Comparison of ENCODE assay signal across 8 cellular contexts in the genomic region with DNA sequence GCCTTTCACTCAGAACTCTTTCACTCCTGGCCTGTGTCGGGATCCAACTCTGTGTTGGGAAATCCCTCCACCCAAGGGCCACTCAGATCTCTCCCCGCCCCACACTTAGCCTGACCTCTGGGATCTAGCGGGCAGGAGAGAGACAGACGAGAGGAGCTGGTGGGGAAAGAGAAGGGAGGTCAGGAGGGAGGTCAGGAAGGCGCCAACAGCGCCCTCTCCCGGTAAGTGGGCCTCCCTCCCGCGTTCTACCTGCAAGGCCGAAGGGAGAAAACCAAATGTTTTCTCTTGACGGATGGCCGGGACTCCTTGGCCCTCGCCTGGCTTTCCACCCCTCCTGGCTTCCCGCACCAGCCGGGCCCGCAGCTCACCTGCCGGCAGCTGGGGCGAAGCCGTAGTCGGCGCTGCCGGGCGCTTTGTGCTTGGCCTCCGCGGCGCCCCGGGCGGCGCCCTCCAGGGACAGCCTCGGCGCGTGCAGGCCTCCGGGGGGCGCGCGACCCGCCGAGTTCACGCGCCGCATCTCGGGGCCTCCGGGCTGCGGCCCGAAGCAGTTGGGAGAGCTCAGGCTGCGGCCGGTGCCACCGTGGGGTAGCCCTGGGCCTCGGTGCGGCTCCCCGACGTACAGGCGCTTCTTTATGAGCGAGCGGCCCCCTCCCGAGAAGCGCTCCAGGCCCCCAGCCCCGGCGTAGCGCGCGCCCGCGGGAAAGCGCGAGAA. TPM values are rescaled to one million over a fixed set of nuclear protein-coding genes. Genes with fewer than 3 reads are reported as not detected.
A peak's percentile ranks its signal among the peaks of the same experiment; 100 is the strongest.
DNase-seq lines count a peak whose midpoint lies in the region; ATAC-seq, FAIRE-seq and TF ChIP-seq lines count a peak whose summit lies in the region.

No MANE protein-coding gene starts in this region.

- no peaks in the 10 kb centered on the region for H3K9me3 Mint-ChIP-seq in activated T-cell treated with anti-CD3 and anti-CD28 coated beads, Interleukin-2, amount 50 U/mL, for 24 hours

- DNase-seq in GM19239 (ENCODE audit: insufficient read length, low spot score), result peak; percentile 90
- peak; percentile 55 for DNase-seq in MV-4-11 (lab: John Stamatoyannopoulos, UW)
- peak; percentile 85 for DNase-seq in activated T-cell treated with anti-CD3 and anti-CD28 coated beads, Interleukin-2, amount 50 U/mL, for 24 hours
- peak; percentile 85 for DNase-seq in fibroblast of pulmonary artery (ENCODE audit: low read depth)
- no peak for DNase-seq in omental fat pad (ENCODE audit: low spot score)
- peak; percentile 88 for DNase-seq in testis
- no peak for DNase-seq in DMS53 treated with DMSO at 0.1 percent for 48 hours (lab: John Stamatoyannopoulos, UW; ENCODE audit: unreplicated experiment)

- peak overlapping the region; percentile 36 for H3K4me3 ChIP-seq in fibroblast of pulmonary artery (replicated peaks; ENCODE audit: low read depth, low read length)
- peak overlapping the region; percentile 59 to 68 for H3K4me3 ChIP-seq in testis

- H3K36me3 ChIP-seq in testis (ENCODE audit: low read depth, missing control alignments), result no peaks in the 10 kb centered on the region

- TF ChIP-seq CTCF in fibroblast of pulmonary artery (IDR thresholded peaks at IDR 0.05; ENCODE audit: low read length, missing control alignments), result peak; percentile 76
- TF ChIP-seq CTCF in omental fat pad (IDR thresholded peaks at IDR 0.05), result no peak
- peak; percentile 41 to 78 (median 70) for TF ChIP-seq CTCF in testis (IDR thresholded peaks at IDR 0.05)

- peak; percentile 44 for FAIRE-seq in GM19239 (lab: Jason Lieb, UNC)

- H3K27me3 Mint-ChIP-seq in activated T-cell treated with anti-CD3 and anti-CD28 coated beads, Interleukin-2, amount 50 U/mL, for 24 hours, result peaks cover 3% of the 10 kb centered on the region

- H3K4me3 Mint-ChIP-seq in activated T-cell treated with anti-CD3 and anti-CD28 coated beads, Interleukin-2, amount 50 U/mL, for 24 hours, result peak overlapping the region; percentile 76

- H3K27me3 ChIP-seq in testis, result no peaks in the 10 kb centered on the region

- peak overlapping the region; percentile 87 for H3K27ac Mint-ChIP-seq in activated T-cell treated with anti-CD3 and anti-CD28 coated beads, Interleukin-2, amount 50 U/mL, for 24 hours

- H3K9me3 ChIP-seq in testis, result no peaks in the 10 kb centered on the region

- peak; percentile 41 for ATAC-seq in omental fat pad (ENCODE audit: low FRiP score)
- ATAC-seq in GM21737 (IDR thresholded peaks at IDR 0.05; ENCODE audit: unreplicated experiment), result no peak

- peaks cover 36% of the 10 kb centered on the region for H3K4me1 Mint-ChIP-seq in activated T-cell treated with anti-CD3 and anti-CD28 coated beads, Interleukin-2, amount 50 U/mL, for 24 hours (ENCODE audit: low read depth)

- TF ChIP-seq POLR2A in testis (IDR thresholded peaks at IDR 0.05), result no peak

- WGBS in testis, 2 donors, result 6 to 14% methylated on average over 29 to 62 of the region's 66 CpGs

- intact Hi-C loops in testis (cut with DNase I; ENCODE audit: low total_unique reads), result no loop called here

- H3K27ac ChIP-seq in testis, result peak overlapping the region; percentile 74 to 82

- no peaks in the 10 kb centered on the region for H3K36me3 Mint-ChIP-seq in activated T-cell treated with anti-CD3 and anti-CD28 coated beads, Interleukin-2, amount 50 U/mL, for 24 hours (ENCODE audit: low read depth)

- peaks cover 18% of the 10 kb centered on the region for H3K4me1 ChIP-seq in testis

RNA-seq across cellular contexts. Expression of gene C6orf132, which starts 38.2 kb away (rescaled TPM):
- 10 to 100 TPM in 1 of 4 donors, 1 to 10 TPM in 3; 3.0 to 19.0 (median 3.6) TPM for total RNA-seq in omental fat pad
- 1 to 10 TPM; 1.1 to 1.3 TPM for total RNA-seq in testis
- 2.0 TPM for polyA plus RNA-seq in testis (ENCODE audit: insufficient read depth, low read depth, low replicate concordance)

RNA-seq across cellular contexts. Expression of gene TAF8, which starts 53.9 kb away (rescaled TPM):
- total RNA-seq in omental fat pad (10 to 100 TPM; 24.3 to 41.4 (median 26.1) TPM), testis (10 to 100 TPM; 29.7 to 51.3 TPM)
- polyA plus RNA-seq in testis (ENCODE audit: insufficient read depth, low read depth, low replicate concordance), result 20.8 TPM

Comparison
In these comparisons a context has a peak if more than half of its experiments do, and no peak if none do; other contexts are left out.
1. DNase-seq: peak in GM19239 (single experiment), MV-4-11 (single experiment), activated T-cell treated with anti-CD3 and anti-CD28 coated beads, Interleukin-2, amount 50 U/mL, for 24 hours (single experiment), fibroblast of pulmonary artery (single experiment) and testis (single experiment); none in omental fat pad (single experiment) and DMS53 treated with DMSO at 0.1 percent for 48 hours (single experiment).
2. CTCF ChIP-seq: peak in fibroblast of pulmonary artery (single experiment) and testis (3 of 3); none in omental fat pad (0 of 3).